Comparison of ENCODE assay signal across 8 cellular contexts in the genomic region with DNA sequence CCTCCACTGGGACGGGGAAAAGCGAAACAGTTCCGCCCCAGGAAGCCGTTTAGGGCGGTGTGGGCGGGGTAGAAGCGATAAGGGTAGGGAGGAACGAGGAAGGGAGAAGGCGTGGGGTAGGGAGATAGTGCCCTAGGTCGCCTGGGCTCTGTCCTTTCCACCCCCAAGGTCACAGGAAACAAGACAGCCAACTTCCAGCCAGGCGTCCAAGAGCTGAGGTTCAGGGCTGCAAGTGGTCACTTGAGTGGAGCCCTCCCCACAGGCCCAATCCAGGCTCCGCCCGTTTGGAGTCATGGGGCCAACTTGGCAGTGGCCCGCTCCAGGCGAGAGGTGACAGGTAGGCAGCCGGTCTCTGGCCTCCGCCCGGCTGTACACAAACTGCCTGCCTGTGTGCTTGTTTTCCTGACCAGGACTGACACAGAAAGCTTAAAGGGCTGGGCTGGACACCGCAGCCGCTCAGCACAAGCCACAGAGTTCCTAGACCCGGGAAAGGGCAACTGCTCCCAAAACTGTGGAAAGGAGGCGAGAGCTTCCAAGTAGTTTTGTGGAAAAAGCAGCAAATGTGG. TPM values are rescaled to one million over a fixed set of nuclear protein-coding genes. Genes with fewer than 3 reads are reported as not detected.
A peak's percentile ranks its signal among the peaks of the same experiment; 100 is the strongest.
DNase-seq lines count a peak whose midpoint lies in the region; ATAC-seq and TF ChIP-seq lines count a peak whose summit lies in the region.

A gene with protein sequence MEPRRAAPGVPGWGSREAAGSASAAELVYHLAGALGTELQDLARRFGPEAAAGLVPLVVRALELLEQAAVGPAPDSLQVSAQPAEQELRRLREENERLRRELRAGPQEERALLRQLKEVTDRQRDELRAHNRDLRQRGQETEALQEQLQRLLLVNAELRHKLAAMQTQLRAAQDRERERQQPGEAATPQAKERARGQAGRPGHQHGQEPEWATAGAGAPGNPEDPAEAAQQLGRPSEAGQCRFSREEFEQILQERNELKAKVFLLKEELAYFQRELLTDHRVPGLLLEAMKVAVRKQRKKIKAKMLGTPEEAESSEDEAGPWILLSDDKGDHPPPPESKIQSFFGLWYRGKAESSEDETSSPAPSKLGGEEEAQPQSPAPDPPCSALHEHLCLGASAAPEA (minus strand): TSS at position 23 of the 566 bp plus-strand sequence. CDS start 62 bp downstream, outside the sequence.

- peak within 1 kb of the TSS; percentile 87 for H3K27ac ChIP-seq in HUES48 (ENCODE audit: low read depth, low read length)
- H3K27ac ChIP-seq in VCaP, result peak within 1 kb of the TSS; percentile 90

- H3K9ac ChIP-seq in HUES48 (ENCODE audit: low read depth, low read length), result peak within 1 kb of the TSS; percentile 11; the same call in 1 of the 2 replicates

- TF ChIP-seq CTCF in VCaP (conservative IDR thresholded peaks at IDR 0.05) (no peak), fibroblast of mammary gland (conservative IDR thresholded peaks at IDR 0.05; ENCODE audit: control insufficient read depth, insufficient read depth, low read depth, low read length) (no peak)

- no peaks in the 10 kb centered on the region for H3K27me3 Mint-ChIP-seq in naive thymus-derived CD8-positive, alpha-beta T cell

- peaks cover 0 to 23% (median 16%) of the 10 kb centered on the region in 4 donors for H3K4me1 Mint-ChIP-seq in naive thymus-derived CD8-positive, alpha-beta T cell

- DNase-seq in G401 (ENCODE audit: low spot score) (peak; percentile 83), fibroblast of mammary gland (ENCODE audit: low read depth) (peak; percentile 62), NCI-H2107 (lab: John Stamatoyannopoulos, UW) (no peak), inferior parietal cortex (ENCODE audit: extremely low spot score) (no peak)
- DNase-seq in naive thymus-derived CD8-positive, alpha-beta T cell, result peak in 1 of 10 donors; percentile 61

- H3K4me3 ChIP-seq in HUES48 (ENCODE audit: low read depth, low read length) (peak within 1 kb of the TSS; percentile 71), fibroblast of mammary gland (ENCODE audit: control insufficient read depth, low read depth, low read length) (peak within 1 kb of the TSS; percentile 46)

- peaks cover 49% of the 10 kb centered on the region for H3K36me3 ChIP-seq in HUES48 (ENCODE audit: control insufficient read depth, insufficient read depth, low read length)

- H3K36me3 Mint-ChIP-seq in naive thymus-derived CD8-positive, alpha-beta T cell, result peaks cover 0 to 44% (median 10%) of the 10 kb centered on the region in 3 donors

- peak; percentile 4 to 9 for ATAC-seq in naive thymus-derived CD8-positive, alpha-beta T cell
- ATAC-seq in GM18870 (IDR thresholded peaks at IDR 0.05; ENCODE audit: unreplicated experiment), result no peak

- H3K9me3 Mint-ChIP-seq in naive thymus-derived CD8-positive, alpha-beta T cell, result peaks cover 0 to 2% (median 0%) of the 10 kb centered on the region in 9 donors

- peak within 1 kb of the TSS; percentile 54 to 80 (median 69) for H3K4me3 Mint-ChIP-seq in naive thymus-derived CD8-positive, alpha-beta T cell

- H3K4me1 ChIP-seq in HUES48 (ENCODE audit: control insufficient read depth, insufficient read depth, low read length), result peaks cover 25% of the 10 kb centered on the region

- in situ Hi-C loops in G401 (cut with HindIII; ENCODE audit: low sequenced_read_pairs), result no loop called here

- no peaks in the 10 kb centered on the region for H3K27me3 ChIP-seq in HUES48 (ENCODE audit: control insufficient read depth, insufficient read depth, low read length)

- no peaks in the 10 kb centered on the region for H3K9me3 ChIP-seq in HUES48 (ENCODE audit: control insufficient read depth, insufficient read depth, low read length)

- H3K27ac Mint-ChIP-seq in naive thymus-derived CD8-positive, alpha-beta T cell, result peak within 1 kb of the TSS in 4 of 10 donors; percentile 46 to 75 (median 74)

- POLR2A ChIA-PET in naive thymus-derived CD8-positive, alpha-beta T cell (lab: Charles Lee), result interaction anchor here (0.5 to 4.1 kb wide), 15 partner anchors 8 to 160 kb away, joined by 3 to 45 read pairs (median 4); a partner anchor contains a TSS

RNA-seq across cellular contexts. Expression of the gene that starts here (rescaled TPM):
- 9.5 and 36.1 TPM in 2 replicates for total RNA-seq in G401 (2014; rRNA removed; shearing (Covaris generic))
- 1 to 10 TPM; 1.4 to 1.7 TPM for total RNA-seq in naive thymus-derived CD8-positive, alpha-beta T cell
- polyA plus RNA-seq in naive thymus-derived CD8-positive, alpha-beta T cell, result 1 to 10 TPM; 3.4 to 4.0 (median 3.4) TPM

Comparison
In these comparisons a context has a peak if more than half of its experiments do, and no peak if none do; other contexts are left out.
1. DNase-seq: peak in G401 (single experiment) and fibroblast of mammary gland (single experiment); none in NCI-H2107 (single experiment) and inferior parietal cortex (single experiment).